ENCODE assay signal across 22 cellular contexts in the genomic region with DNA sequence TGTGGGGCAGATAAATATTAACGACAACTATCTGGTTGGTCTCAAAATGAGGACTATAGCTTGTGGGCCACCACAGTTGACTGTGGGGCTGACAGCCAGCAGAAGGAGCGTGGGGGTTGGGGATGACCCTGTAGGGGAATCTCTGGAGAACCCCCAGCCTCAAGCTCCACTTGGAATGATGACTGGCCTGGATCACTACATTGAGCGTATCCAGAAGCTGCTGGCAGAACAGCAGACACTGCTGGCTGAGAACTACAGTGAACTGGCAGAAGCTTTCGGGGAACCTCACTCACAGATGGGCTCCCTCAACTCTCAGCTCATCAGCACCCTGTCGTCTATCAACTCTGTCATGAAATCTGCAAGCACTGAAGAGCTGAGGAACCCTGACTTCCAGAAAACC.
DNase-seq lines count a peak whose midpoint lies in the region; ATAC-seq and TF ChIP-seq lines count a peak whose summit lies in the region.
"Had no signal": no experiment of that assay in that cellular context is flagged by ENCODE, and none has a peak within 500 bp of the region (broad histone marks: within the 10 kb centered on the region; RNA-seq: fewer than 3 reads in every experiment).

No MANE protein-coding gene starts in this region.

- no peak overlapping the region for H3K27ac ChIP-seq in mesenchymal stem cell (ENCODE audit: low read length, poor library complexity, severe bottlenecking)
- H3K27ac ChIP-seq in subcutaneous abdominal adipose tissue (ENCODE audit: low read depth, low read length): peak overlapping the region; percentile 54
- H3K27ac ChIP-seq: brain microvascular endothelial cell had no signal

- peak overlapping the region; percentile 10 for H3K9ac ChIP-seq in adipocyte (ENCODE audit: low read length)
- H3K9ac ChIP-seq in mesenchymal stem cell (ENCODE audit: low read length): peak overlapping the region; percentile 24
- H3K9ac ChIP-seq in subcutaneous abdominal adipose tissue (ENCODE audit: low read length in 5 of 5): peak overlapping the region in 2 of 5 donors; percentile 27 to 30

- DNase-seq in HFFc6 (no peak), adipocyte (ENCODE audit: low read depth) (no peak), mesenchymal stem cell (no peak), inferior parietal cortex (ENCODE audit: extremely low spot score) (no peak), NCI-H774 (lab: John Stamatoyannopoulos, UW) (no peak)
- DNase-seq: activated B cell treated with CpG ODN at 0.5 μM for 24 hours; activated CD4-positive, alpha-beta T cell treated with anti-CD3 and anti-CD28 coated beads, Interleukin-2, amount 50 U/mL, for 48 hours; activated effector memory CD4-positive, alpha-beta T cell treated with Interleukin-2 at 50 U/mL for 16 hours; brain microvascular endothelial cell; CD4-positive, CD25-positive, alpha-beta regulatory T cell; GDM1; H7; heart right ventricle; NCI-H2171 treated with DMSO at 0.1 percent for 48 hours; NCI-H526; T-helper 9 cell had no signal

- over 99% methylated on average over 5 of the region's 5 CpGs for WGBS in mesenchymal stem cell

- ATAC-seq in GM18520 (IDR thresholded peaks at IDR 0.05; ENCODE audit: unreplicated experiment): no peak
- ATAC-seq in HG02759 (IDR thresholded peaks at IDR 0.05; ENCODE audit: unreplicated experiment): no peak
- ATAC-seq: heart right ventricle, K562 had no signal

- no peak overlapping the region for H4K91ac ChIP-seq in mesenchymal stem cell (ENCODE audit: low read length)

- H2BK15ac ChIP-seq in mesenchymal stem cell (ENCODE audit: low read depth, poor library complexity, severe bottlenecking): no peak overlapping the region

- H3K4me3 Mint-ChIP-seq in HFFc6: peak overlapping the region; percentile 47; the same call in 1 of the 2 replicates
- H3K4me3 Mint-ChIP-seq: activated B cell treated with CpG ODN at 0.5 μM for 24 hours; stimulated activated memory B cell treated with anti-CD40 and anti-IgM and Interleukin-4, amounts not matched to agents 10 μg/mL and 1 μg/mL and 100 μg/mL, for 72 hours had no signal

- H3K4me1 ChIP-seq in adipocyte (ENCODE audit: control insufficient read depth, insufficient read depth, low read length) (peaks cover 76% of the 10 kb centered on the region), mesenchymal stem cell (ENCODE audit: control insufficient read depth, insufficient read depth, low read depth, low read length) (peaks cover 1% of the 10 kb centered on the region), subcutaneous abdominal adipose tissue (ENCODE audit: control insufficient read depth in 5 of 5, insufficient read depth in 5 of 5, low read length in 5 of 5) (peaks cover 5 to 79% (median 57%) of the 10 kb centered on the region in 5 donors)

- peaks cover 48% of the 10 kb centered on the region for H3K36me3 Mint-ChIP-seq in HFFc6 (ENCODE audit: low read depth)

- H3K23ac ChIP-seq in mesenchymal stem cell (ENCODE audit: low read length in 2 of 2): no peak overlapping the region

- H3K27me3 Mint-ChIP-seq in HFFc6 (ENCODE audit: insufficient read depth): no peaks in the 10 kb centered on the region; the same call in 1 of the 2 replicates
- H3K27me3 Mint-ChIP-seq: stimulated activated memory B cell treated with anti-CD40 and anti-IgM and Interleukin-4, amounts not matched to agents 10 μg/mL and 1 μg/mL and 100 μg/mL, for 72 hours had no signal

- H3K18ac ChIP-seq in mesenchymal stem cell (ENCODE audit: low read depth in 1 of 2, low read length in 2 of 2): no peak overlapping the region

- no peak for TF ChIP-seq CTCF in HFFc6 (IDR thresholded peaks at IDR 0.05)

- no peak overlapping the region for H3K14ac ChIP-seq in mesenchymal stem cell (ENCODE audit: low read length in 2 of 2)

- H3K4me1 Mint-ChIP-seq in HFFc6 (ENCODE audit: low read depth): peaks cover 95% of the 10 kb centered on the region

- H3K36me3 ChIP-seq in adipocyte (ENCODE audit: control insufficient read depth, insufficient read depth, low read length, severe bottlenecking): peaks cover 75% of the 10 kb centered on the region
- H3K36me3 ChIP-seq in mesenchymal stem cell (ENCODE audit: control insufficient read depth in 1 of 2, insufficient read depth in 2 of 2, low read depth in 1 of 2, low read length in 2 of 2): peaks cover 25 to 49% of the 10 kb centered on the region in 2 experiments
- H3K36me3 ChIP-seq in subcutaneous abdominal adipose tissue (ENCODE audit: control insufficient read depth in 5 of 5, insufficient read depth in 5 of 5, low read length in 5 of 5): peaks cover 4 to 37% (median 30%) of the 10 kb centered on the region in 5 donors

- H3K4ac ChIP-seq in mesenchymal stem cell (ENCODE audit: low read depth in 1 of 2, low read length in 2 of 2): no peak overlapping the region

- H3K27ac Mint-ChIP-seq in HFFc6: peak overlapping the region; percentile 51
- H3K27ac Mint-ChIP-seq: activated B cell treated with CpG ODN at 0.5 μM for 24 hours; CD4-positive, CD25-positive, alpha-beta regulatory T cell; stimulated activated memory B cell treated with anti-CD40 and anti-IgM and Interleukin-4, amounts not matched to agents 10 μg/mL and 1 μg/mL and 100 μg/mL, for 72 hours had no signal

- H3K79me1 ChIP-seq in mesenchymal stem cell (replicated peaks; ENCODE audit: low read length, poor library complexity, severe bottlenecking): peaks cover 32% of the 10 kb centered on the region

- H3K27me3 ChIP-seq in adipocyte (replicated peaks; ENCODE audit: control insufficient read depth, insufficient read depth, low read length) (no peaks in the 10 kb centered on the region), mesenchymal stem cell (ENCODE audit: control insufficient read depth in 1 of 2, insufficient read depth in 1 of 2, low read length in 2 of 2) (no peaks in the 10 kb centered on the region), subcutaneous abdominal adipose tissue (ENCODE audit: control insufficient read depth in 5 of 5, insufficient read depth in 4 of 5, low read length in 5 of 5) (no peaks in the 10 kb centered on the region)
- H3K27me3 ChIP-seq: brain microvascular endothelial cell, heart right ventricle had no signal

- no peak overlapping the region for H4K8ac ChIP-seq in mesenchymal stem cell (ENCODE audit: low read length)

- no peak overlapping the region for H2AK5ac ChIP-seq in mesenchymal stem cell (ENCODE audit: low read length, severe bottlenecking)

- no peak overlapping the region for H2BK12ac ChIP-seq in mesenchymal stem cell (ENCODE audit: low read length in 2 of 2)

- no peak overlapping the region for H2BK120ac ChIP-seq in mesenchymal stem cell (ENCODE audit: low read depth, low read length)

- H3K4me3 ChIP-seq in adipocyte (ENCODE audit: low read length) (peak overlapping the region; percentile 39), mesenchymal stem cell (ENCODE audit: insufficient read depth in 1 of 2, low read depth in 1 of 2, low read length in 2 of 2) (peak overlapping the region in 1 of 2 experiments; percentile 32), subcutaneous abdominal adipose tissue (ENCODE audit: low read depth in 1 of 5, low read length in 5 of 5) (peak overlapping the region in 2 of 5 donors; percentile 3 to 7)
- H3K4me3 ChIP-seq: heart right ventricle, K562, smooth muscle cell had no signal

- H3K9me3 ChIP-seq in adipocyte (ENCODE audit: control insufficient read depth, low read length): no peaks in the 10 kb centered on the region
- no peaks in the 10 kb centered on the region for H3K9me3 ChIP-seq in mesenchymal stem cell (ENCODE audit: control insufficient read depth, low read length)
- no peaks in the 10 kb centered on the region for H3K9me3 ChIP-seq in subcutaneous abdominal adipose tissue (ENCODE audit: control insufficient read depth in 5 of 5, low read length in 5 of 5)
- H3K9me3 ChIP-seq: heart right ventricle had no signal

- no peaks in the 10 kb centered on the region for H3K9me3 Mint-ChIP-seq in HFFc6
- H3K9me3 Mint-ChIP-seq: activated B cell treated with CpG ODN at 0.5 μM for 24 hours; CD4-positive, CD25-positive, alpha-beta regulatory T cell; stimulated activated memory B cell treated with anti-CD40 and anti-IgM and Interleukin-4, amounts not matched to agents 10 μg/mL and 1 μg/mL and 100 μg/mL, for 72 hours had no signal

- H3K4me2 ChIP-seq in mesenchymal stem cell (ENCODE audit: low read length, poor library complexity, severe bottlenecking): no peak overlapping the region
- H3K4me2 ChIP-seq: smooth muscle cell had no signal

- H2BK5ac ChIP-seq in mesenchymal stem cell (ENCODE audit: low read depth, low read length, poor library complexity, severe bottlenecking): no peak overlapping the region

- no peak overlapping the region for H2AFZ ChIP-seq in mesenchymal stem cell (ENCODE audit: low read depth, low read length)
